10 cellular contexts compared by ENCODE assay signal in genomic region chr11:83599066-83599465, GRCh38.
"Had no signal": no experiment of that assay in that cellular context is flagged by ENCODE, and none has a peak within 500 bp of the region (broad histone marks: within the 10 kb centered on the region; RNA-seq: fewer than 3 reads in every experiment).

No MANE protein-coding gene starts in this region.

- H3K27ac Mint-ChIP-seq: activated CD8-positive, alpha-beta T cell treated with anti-CD3 and anti-CD28 coated beads for 36 hours; natural killer cell treated with Interleukin-12 subunit alpha and Interleukin-12 subunit beta and Interleukin-15 and Interleukin-18, amount 100 ng/mL, for 72 hours; stimulated activated naive B cell treated with anti-CD40 and anti-IgM and Interleukin-4, amounts not matched to agents 10 μg/mL and 1 μg/mL and 100 μg/mL, for 72 hours; type B pancreatic cell had no signal

- ATAC-seq: activated CD8-positive, alpha-beta T cell treated with anti-CD3 and anti-CD28 coated beads for 36 hours; mucosa of descending colon; natural killer cell treated with Interleukin-12 subunit alpha and Interleukin-12 subunit beta and Interleukin-15 and Interleukin-18, amount 100 ng/mL, for 72 hours; right cardiac atrium; stimulated activated naive B cell treated with anti-CD40 and anti-IgM and Interleukin-4, amounts not matched to agents 10 μg/mL and 1 μg/mL and 100 μg/mL, for 72 hours had no signal

- H3K9me3 ChIP-seq: mucosa of descending colon had no signal

- DNase-seq: activated CD4-positive, alpha-beta T cell treated with anti-CD3 and anti-CD28 coated beads for 4 hours; activated CD8-positive, alpha-beta T cell treated with anti-CD3 and anti-CD28 coated beads for 36 hours; activated naive CD4-positive, alpha-beta T cell treated with Interleukin-2 at 50 U/mL for 16 hours; mucosa of descending colon; nucleus accumbens; right cardiac atrium; stimulated activated naive B cell treated with anti-CD40 and anti-IgM and Interleukin-4, amounts not matched to agents 10 μg/mL and 1 μg/mL and 100 μg/mL, for 72 hours had no signal

- H3K36me3 Mint-ChIP-seq: natural killer cell treated with Interleukin-12 subunit alpha and Interleukin-12 subunit beta and Interleukin-15 and Interleukin-18, amount 100 ng/mL, for 72 hours; stimulated activated naive B cell treated with anti-CD40 and anti-IgM and Interleukin-4, amounts not matched to agents 10 μg/mL and 1 μg/mL and 100 μg/mL, for 72 hours; type B pancreatic cell had no signal

- H3K4me3 Mint-ChIP-seq: activated CD8-positive, alpha-beta T cell treated with anti-CD3 and anti-CD28 coated beads for 36 hours; natural killer cell treated with Interleukin-12 subunit alpha and Interleukin-12 subunit beta and Interleukin-15 and Interleukin-18, amount 100 ng/mL, for 72 hours; stimulated activated naive B cell treated with anti-CD40 and anti-IgM and Interleukin-4, amounts not matched to agents 10 μg/mL and 1 μg/mL and 100 μg/mL, for 72 hours; type B pancreatic cell had no signal

- H3K27ac ChIP-seq: VCaP had no signal

- H3K27me3 Mint-ChIP-seq: activated CD8-positive, alpha-beta T cell treated with anti-CD3 and anti-CD28 coated beads for 36 hours; natural killer cell treated with Interleukin-12 subunit alpha and Interleukin-12 subunit beta and Interleukin-15 and Interleukin-18, amount 100 ng/mL, for 72 hours had no signal

- H3K9me3 Mint-ChIP-seq: stimulated activated naive B cell treated with anti-CD40 and anti-IgM and Interleukin-4, amounts not matched to agents 10 μg/mL and 1 μg/mL and 100 μg/mL, for 72 hours; type B pancreatic cell had no signal

- H3K4me3 ChIP-seq: mucosa of descending colon had no signal
